8 cellular contexts compared by ENCODE assay signal in genomic region chr7:107890962-107891618, GRCh38. TPM values are rescaled to one million over a fixed set of nuclear protein-coding genes. Genes with fewer than 3 reads are reported as not detected.
A peak's percentile ranks its signal among the peaks of the same experiment; 100 is the strongest.
DNase-seq lines count a peak whose midpoint lies in the region; ATAC-seq, FAIRE-seq and TF ChIP-seq lines count a peak whose summit lies in the region.

Gene DLD, plus strand, starts transcription at chr7:107891183. Its CDS starts 68 bp downstream, at chr7:107891251.

- H3K9me3 ChIP-seq in keratinocyte (ENCODE audit: control insufficient read depth, low read depth, low read length) = no peaks in the 10 kb centered on the region

- H3K27ac Mint-ChIP-seq in central memory CD8-positive, alpha-beta T cell (ENCODE audit: low read depth) = peak within 1 kb of the TSS; percentile 99

- no peaks in the 10 kb centered on the region for H4K20me1 ChIP-seq in keratinocyte (ENCODE audit: control insufficient read depth, extremely low read depth, insufficient read depth, low read length)

- H3K4me3 Mint-ChIP-seq in central memory CD8-positive, alpha-beta T cell = peak within 1 kb of the TSS; percentile 96

- dilution Hi-C loops in keratinocyte (cut with MboI; ENCODE audit: extremely low pct_ligation_motif_present, low sequenced_read_pairs) = no loop called here

- H3K9me1 ChIP-seq in keratinocyte (ENCODE audit: control insufficient read depth, extremely low read depth, insufficient read depth, low read length) = peaks cover 2% of the 10 kb centered on the region

- peak within 1 kb of the TSS; percentile 96 for H3K27ac ChIP-seq in keratinocyte (ENCODE audit: control insufficient read depth, insufficient read depth, low read length)

- peaks cover 21% of the 10 kb centered on the region for H3K36me3 Mint-ChIP-seq in central memory CD8-positive, alpha-beta T cell (ENCODE audit: insufficient read depth)

- peak within 1 kb of the TSS; percentile 87 for H3K4me2 ChIP-seq in keratinocyte (ENCODE audit: control insufficient read depth, extremely low read depth, insufficient read depth, low read depth, low read length)

- peaks cover 3 to 12% of the 10 kb centered on the region in 2 experiments for H3K36me3 ChIP-seq in keratinocyte (ENCODE audit: control insufficient read depth in 2 of 2, extremely low read depth in 1 of 2, insufficient read depth in 2 of 2, low read length in 2 of 2)

- H3K27me3 Mint-ChIP-seq in central memory CD8-positive, alpha-beta T cell = peaks cover under 1% of the 10 kb centered on the region

- peak; percentile 73 for FAIRE-seq in keratinocyte (lab: Jason Lieb, UNC)

- in situ Hi-C loops in GM18951 (cut with MboI; ENCODE audit: low sequenced_read_pairs, unreplicated experiment) = no loop called here

- TF ChIP-seq CTCF in keratinocyte (optimal IDR thresholded peaks at IDR 0.05 in 1 of 3, IDR thresholded peaks at IDR 0.05 in 1 of 3, conservative IDR thresholded peaks at IDR 0.05 in 1 of 3; ENCODE audit: extremely low read depth in 1 of 3, insufficient read depth in 2 of 3, low read length in 3 of 3) = no peak

- peak within 1 kb of the TSS; percentile 96 for H3K9ac ChIP-seq in keratinocyte (ENCODE audit: control insufficient read depth, extremely low read depth, insufficient read depth, low read length)

- no peaks in the 10 kb centered on the region for H3K27me3 ChIP-seq in keratinocyte (ENCODE audit: control insufficient read depth, extremely low read depth, insufficient read depth, low read length)

- peaks cover 13% of the 10 kb centered on the region for H3K4me1 ChIP-seq in keratinocyte (ENCODE audit: control insufficient read depth, extremely low read depth, insufficient read depth, low read length)

- TF ChIP-seq POLR2A in GM18951 (IDR thresholded peaks at IDR 0.05; ENCODE audit: extremely low read depth, insufficient read depth, insufficient read length) = peak; percentile 86

- DNase-seq in AG08395 (ENCODE audit: low spot score) (peak; percentile 96), NCI-H345 treated with DMSO at 0.1 percent for 48 hours (lab: John Stamatoyannopoulos, UW; ENCODE audit: unreplicated experiment) (peak; percentile 83), keratinocyte (ENCODE audit: low read depth, low spot score) (no peak)
- DNase-seq in activated CD4-positive, CD25-positive, alpha-beta regulatory T cell treated with anti-CD3 and anti-CD28 coated beads, Interleukin-2, amount 50 U/mL, for 16 hours (ENCODE audit: low read depth, low spot score) = peak; percentile 88
- DNase-seq in central memory CD8-positive, alpha-beta T cell (ENCODE audit: low spot score in 2 of 2) = peak; percentile 88
- peak; percentile 79 to 87 for DNase-seq in stimulated activated CD4-positive, alpha-beta T cell treated with anti-CD3 and anti-CD28 coated beads, Interleukin-15, amount 100 ng/mL, for 1 hour (ENCODE audit: low read depth in 1 of 2, low spot score in 1 of 2)

- peak; percentile 99 for ATAC-seq in HG03196 (IDR thresholded peaks at IDR 0.05; ENCODE audit: unreplicated experiment)
- peak; percentile 97 for ATAC-seq in central memory CD8-positive, alpha-beta T cell (replicated peaks; ENCODE audit: extremely low read depth, poor library complexity, severe bottlenecking)

- H3K4me1 Mint-ChIP-seq in central memory CD8-positive, alpha-beta T cell = peaks cover 46% of the 10 kb centered on the region

- H3K9me3 Mint-ChIP-seq in central memory CD8-positive, alpha-beta T cell = no peaks in the 10 kb centered on the region

- H3K4me3 ChIP-seq in keratinocyte (ENCODE audit: control insufficient read depth in 2 of 3, extremely low read depth in 1 of 3, insufficient read depth in 2 of 3, low read depth in 1 of 3, low read length in 3 of 3) = peak within 1 kb of the TSS; percentile 82 to 97 (median 97)

- H3K79me2 ChIP-seq in keratinocyte (ENCODE audit: control insufficient read depth, insufficient read depth, low read length) = peaks cover 48% of the 10 kb centered on the region

- H2AFZ ChIP-seq in keratinocyte (ENCODE audit: control insufficient read depth, low read length) = peak within 1 kb of the TSS; percentile 100

RNA-seq across cellular contexts. Expression of gene DLD, which starts in this region (rescaled TPM):
- polyA plus RNA-seq in keratinocyte = 108 to 153 TPM (median 143 TPM) in 3 replicates
- polyA plus RNA-seq in keratinocyte (2011; ENCODE audit: low read depth) = 39.2 TPM
- polyA plus RNA-seq in keratinocyte (2011; cell fraction: cytosol; rRNA removed) = 106 and 210 TPM in 2 replicates
- polyA plus RNA-seq in keratinocyte (2011; cell fraction: nucleus; rRNA removed) = 151 and 186 TPM in 2 replicates
- polyA plus RNA-seq in keratinocyte (2012; ENCODE audit: low replicate concordance) = 53.2 and 90.1 TPM in 2 replicates
- 12.3 to 204 TPM (median 110 TPM) in 3 replicates for polyA minus RNA-seq in keratinocyte
- polyA minus RNA-seq in keratinocyte (2011; cell fraction: cytosol; rRNA and poly(A)+ RNA removed) = 35.9 TPM
- polyA minus RNA-seq in keratinocyte (2011; cell fraction: nucleus; rRNA and poly(A)+ RNA removed) = 26.2 and 97.3 TPM in 2 replicates
